ENCODE assay signal across 2 cellular contexts in the genomic region with DNA sequence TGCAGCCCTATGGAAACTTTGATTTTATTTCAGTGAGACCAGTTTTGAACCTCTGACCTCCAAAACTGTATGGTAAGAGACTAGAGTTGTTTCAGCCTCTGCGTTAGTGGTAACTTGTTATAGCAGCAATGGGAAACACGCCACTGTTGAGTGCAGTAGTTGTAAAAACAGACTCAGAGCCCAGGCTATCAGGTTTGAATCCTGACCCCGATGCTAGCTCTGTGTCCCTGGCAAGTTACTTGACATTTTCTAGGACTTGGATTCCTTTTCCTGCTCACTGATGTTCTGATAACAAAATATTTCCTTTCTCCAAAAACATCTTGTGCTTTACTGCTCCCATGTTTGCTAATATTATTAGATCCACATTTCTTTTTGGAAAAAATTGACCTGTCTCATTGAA.
TF ChIP-seq lines count a peak whose summit lies in the region.

No MANE protein-coding gene starts in this region.

TF ChIP-seq in SK-N-SH treated with all-trans-retinoic acid at 6 μM for 48 hours, 23 proteins besides CTCF, POLR2A, EP300 and RAD21 (continued from another document):
- TF ChIP-seq, protein P1, sequence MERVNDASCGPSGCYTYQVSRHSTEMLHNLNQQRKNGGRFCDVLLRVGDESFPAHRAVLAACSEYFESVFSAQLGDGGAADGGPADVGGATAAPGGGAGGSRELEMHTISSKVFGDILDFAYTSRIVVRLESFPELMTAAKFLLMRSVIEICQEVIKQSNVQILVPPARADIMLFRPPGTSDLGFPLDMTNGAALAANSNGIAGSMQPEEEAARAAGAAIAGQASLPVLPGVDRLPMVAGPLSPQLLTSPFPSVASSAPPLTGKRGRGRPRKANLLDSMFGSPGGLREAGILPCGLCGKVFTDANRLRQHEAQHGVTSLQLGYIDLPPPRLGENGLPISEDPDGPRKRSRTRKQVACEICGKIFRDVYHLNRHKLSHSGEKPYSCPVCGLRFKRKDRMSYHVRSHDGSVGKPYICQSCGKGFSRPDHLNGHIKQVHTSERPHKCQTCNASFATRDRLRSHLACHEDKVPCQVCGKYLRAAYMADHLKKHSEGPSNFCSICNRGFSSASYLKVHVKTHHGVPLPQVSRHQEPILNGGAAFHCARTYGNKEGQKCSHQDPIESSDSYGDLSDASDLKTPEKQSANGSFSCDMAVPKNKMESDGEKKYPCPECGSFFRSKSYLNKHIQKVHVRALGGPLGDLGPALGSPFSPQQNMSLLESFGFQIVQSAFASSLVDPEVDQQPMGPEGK (CRISPR knock-in tag; IDR thresholded peaks at IDR 0.05; ENCODE audit: borderline replicate concordance) = no peak

TF ChIP-seq in SK-N-SH, 30 proteins besides CTCF, POLR2A, EP300 and RAD21 (continued from another document):
- TF ChIP-seq, protein P2, sequence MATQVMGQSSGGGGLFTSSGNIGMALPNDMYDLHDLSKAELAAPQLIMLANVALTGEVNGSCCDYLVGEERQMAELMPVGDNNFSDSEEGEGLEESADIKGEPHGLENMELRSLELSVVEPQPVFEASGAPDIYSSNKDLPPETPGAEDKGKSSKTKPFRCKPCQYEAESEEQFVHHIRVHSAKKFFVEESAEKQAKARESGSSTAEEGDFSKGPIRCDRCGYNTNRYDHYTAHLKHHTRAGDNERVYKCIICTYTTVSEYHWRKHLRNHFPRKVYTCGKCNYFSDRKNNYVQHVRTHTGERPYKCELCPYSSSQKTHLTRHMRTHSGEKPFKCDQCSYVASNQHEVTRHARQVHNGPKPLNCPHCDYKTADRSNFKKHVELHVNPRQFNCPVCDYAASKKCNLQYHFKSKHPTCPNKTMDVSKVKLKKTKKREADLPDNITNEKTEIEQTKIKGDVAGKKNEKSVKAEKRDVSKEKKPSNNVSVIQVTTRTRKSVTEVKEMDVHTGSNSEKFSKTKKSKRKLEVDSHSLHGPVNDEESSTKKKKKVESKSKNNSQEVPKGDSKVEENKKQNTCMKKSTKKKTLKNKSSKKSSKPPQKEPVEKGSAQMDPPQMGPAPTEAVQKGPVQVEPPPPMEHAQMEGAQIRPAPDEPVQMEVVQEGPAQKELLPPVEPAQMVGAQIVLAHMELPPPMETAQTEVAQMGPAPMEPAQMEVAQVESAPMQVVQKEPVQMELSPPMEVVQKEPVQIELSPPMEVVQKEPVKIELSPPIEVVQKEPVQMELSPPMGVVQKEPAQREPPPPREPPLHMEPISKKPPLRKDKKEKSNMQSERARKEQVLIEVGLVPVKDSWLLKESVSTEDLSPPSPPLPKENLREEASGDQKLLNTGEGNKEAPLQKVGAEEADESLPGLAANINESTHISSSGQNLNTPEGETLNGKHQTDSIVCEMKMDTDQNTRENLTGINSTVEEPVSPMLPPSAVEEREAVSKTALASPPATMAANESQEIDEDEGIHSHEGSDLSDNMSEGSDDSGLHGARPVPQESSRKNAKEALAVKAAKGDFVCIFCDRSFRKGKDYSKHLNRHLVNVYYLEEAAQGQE (IDR thresholded peaks at IDR 0.05; ENCODE audit: low read depth, low read length) = no peak
- no peak for TF ChIP-seq GABPA (IDR thresholded peaks at IDR 0.05; ENCODE audit: low read depth)
- no peak for TF ChIP-seq TAF1 (IDR thresholded peaks at IDR 0.05; ENCODE audit: borderline replicate concordance, low read depth, low read length)
- TF ChIP-seq NFIC (IDR thresholded peaks at IDR 0.05; ENCODE audit: borderline replicate concordance) = no peak
- TF ChIP-seq MEF2A (IDR thresholded peaks at IDR 0.05; ENCODE audit: borderline replicate concordance, low read depth) = no peak
- TF ChIP-seq TEAD4 (IDR thresholded peaks at IDR 0.05; ENCODE audit: borderline replicate concordance, insufficient read depth) = no peak
- TF ChIP-seq YY1 (IDR thresholded peaks at IDR 0.05; ENCODE audit: low read depth) = no peak
- no peak for TF ChIP-seq ELF1 (IDR thresholded peaks at IDR 0.05)
- TF ChIP-seq JUND (IDR thresholded peaks at IDR 0.05) = no peak
- no peak for TF ChIP-seq GATA2 (CRISPR knock-in tag; IDR thresholded peaks at IDR 0.05)
- TF ChIP-seq SMC3 (IDR thresholded peaks at IDR 0.05; ENCODE audit: low read depth, low read length) = no peak
- no peak for TF ChIP-seq FOSL2 (IDR thresholded peaks at IDR 0.05; ENCODE audit: borderline replicate concordance, low read depth)
- TF ChIP-seq RFX5 (IDR thresholded peaks at IDR 0.05; ENCODE audit: low read length) = no peak
- TF ChIP-seq FOXJ3 (CRISPR knock-in tag; IDR thresholded peaks at IDR 0.05) = no peak
